ENCODE assay signal across 36 cellular contexts in genomic region chr12:3446235-3446634, GRCh38. TPM values are rescaled to one million over a fixed set of nuclear protein-coding genes. Genes with fewer than 3 reads are reported as not detected.
"Had no signal": no experiment of that assay in that cellular context is flagged by ENCODE, and none has a peak within 500 bp of the region (broad histone marks: within the 10 kb centered on the region; RNA-seq: fewer than 3 reads in every experiment).

No MANE protein-coding gene starts in this region.

- H2AFZ ChIP-seq: hepatocyte had no signal

- DNase-seq: activated CD4-positive, alpha-beta memory T cell treated with anti-CD3 and anti-CD28 coated beads for 36 hours; activated CD4-positive, alpha-beta T cell treated with anti-CD3 and anti-CD28 coated beads, Interleukin-2, amount 10 ng/mL, durations not matched to agents 24 days and 14 days; activated CD4-positive, CD25-positive, alpha-beta regulatory T cell treated with anti-CD3 and anti-CD28 coated beads, Interleukin-2, amount 50 U/mL, for 72 hours; activated naive CD4-positive, alpha-beta T cell treated with Interleukin-2 at 50 U/mL for 16 hours; activated T-cell treated with anti-CD3 and anti-CD28 coated beads, Interleukin-2, amount 50 U/mL, for 4 hours; anterior cingulate cortex; body of pancreas; cerebellar nuclear complex; colonic mucosa; effector CD8-positive, alpha-beta T cell; erythroblast; left cardiac atrium; left ventricle myocardium superior; retina; stimulated activated CD4-positive, alpha-beta T cell treated with anti-CD3 and anti-CD28 coated beads, Interleukin-12 subunit alpha, Interleukin-12 subunit beta, amount 100 ng/mL, for 4 hours; stimulated activated CD4-positive, alpha-beta T cell treated with anti-CD3 and anti-CD28 coated beads, Interleukin-4, amount 100 ng/mL, for 1 hour; trophoblast cell had no signal

- ATAC-seq: activated T-cell treated with anti-CD3 and anti-CD28 coated beads, Interleukin-2, amount 50 U/mL, for 4 hours; body of pancreas; gastroesophageal sphincter; left cardiac atrium; left ventricle myocardium superior; sciatic nerve had no signal

- H3K9me3 ChIP-seq: body of pancreas, colonic mucosa, gastroesophageal sphincter, neutrophil, prostate gland, thoracic aorta had no signal

- H3K4me1 Mint-ChIP-seq: activated CD4-positive, alpha-beta T cell treated with anti-CD3 and anti-CD28 coated beads, Interleukin-2, amount 10 ng/mL, durations not matched to agents 24 days and 14 days; nephron had no signal

- H3K27ac ChIP-seq: body of pancreas, cardiac muscle cell, colonic mucosa, gastroesophageal sphincter, hepatocyte, neutrophil, prostate gland, skin epidermis, thoracic aorta had no signal

- H3K4me3 ChIP-seq: body of pancreas, cardiac muscle cell, colonic mucosa, gastroesophageal sphincter, hepatocyte, prostate gland, skin epidermis, thoracic aorta had no signal

- H3K36me3 ChIP-seq: cardiac muscle cell, colonic mucosa, gastroesophageal sphincter, neutrophil, prostate gland, thoracic aorta had no signal

- H3K4me3 Mint-ChIP-seq: activated CD4-positive, alpha-beta memory T cell treated with anti-CD3 and anti-CD28 coated beads for 36 hours; activated CD4-positive, alpha-beta T cell treated with anti-CD3 and anti-CD28 coated beads, Interleukin-2, amount 10 ng/mL, durations not matched to agents 24 days and 14 days; activated naive CD8-positive, alpha-beta T cell; activated T-cell treated with anti-CD3 and anti-CD28 coated beads, Interleukin-2, amount 50 U/mL, for 4 hours; nephron; stimulated activated naive CD8-positive, alpha-beta T cell treated with anti-CD3 and anti-CD28 coated beads, Interleukin-15, Interleukin-2, amounts not matched to agents 100 ng/mL and 50 ng/mL, for 24 hours had no signal

- H3K4me2 ChIP-seq: hepatocyte had no signal

- H3K9me3 Mint-ChIP-seq: activated CD4-positive, alpha-beta memory T cell treated with anti-CD3 and anti-CD28 coated beads for 36 hours; activated CD4-positive, alpha-beta T cell treated with anti-CD3 and anti-CD28 coated beads, Interleukin-2, amount 10 ng/mL, durations not matched to agents 24 days and 14 days; activated T-cell treated with anti-CD3 and anti-CD28 coated beads, Interleukin-2, amount 50 U/mL, for 4 hours; activated T-helper 2 cell treated with anti-CD3 and anti-CD28 coated beads, Interferon-gamma antibody, Interleukin-2, Interleukin-4, amounts not matched to agents 10 μg/mL and 5 μg/mL and 100 μg/mL, durations not matched to agents 14 hours and 24 hours and 36 hours; nephron; stimulated activated naive CD8-positive, alpha-beta T cell treated with anti-CD3 and anti-CD28 coated beads, Interleukin-15, Interleukin-2, amounts not matched to agents 100 ng/mL and 50 ng/mL, for 24 hours had no signal

- H3K27me3 ChIP-seq: body of pancreas, cardiac muscle cell, colonic mucosa, hepatocyte had no signal

- H3K79me2 ChIP-seq: hepatocyte had no signal

- H3K36me3 Mint-ChIP-seq: activated CD4-positive, alpha-beta memory T cell treated with anti-CD3 and anti-CD28 coated beads for 36 hours; activated naive CD8-positive, alpha-beta T cell had no signal

- H3K4me1 ChIP-seq: colonic mucosa, gastroesophageal sphincter had no signal

- H3K27ac Mint-ChIP-seq: activated CD4-positive, alpha-beta memory T cell treated with anti-CD3 and anti-CD28 coated beads for 36 hours; activated CD4-positive, alpha-beta T cell treated with anti-CD3 and anti-CD28 coated beads, Interleukin-2, amount 10 ng/mL, durations not matched to agents 24 days and 14 days; activated naive CD8-positive, alpha-beta T cell; activated T-helper 2 cell treated with anti-CD3 and anti-CD28 coated beads, Interferon-gamma antibody, Interleukin-2, Interleukin-4, amounts not matched to agents 10 μg/mL and 5 μg/mL and 100 μg/mL, durations not matched to agents 14 hours and 24 hours and 36 hours; nephron; stimulated activated naive CD8-positive, alpha-beta T cell treated with anti-CD3 and anti-CD28 coated beads, Interleukin-15, Interleukin-2, amounts not matched to agents 100 ng/mL and 50 ng/mL, for 24 hours had no signal

RNA-seq across cellular contexts. Expression of gene PRMT8, which starts 44.8 kb away (rescaled TPM):
- total RNA-seq: activated CD4-positive, alpha-beta memory T cell treated with anti-CD3 and anti-CD28 coated beads for 36 hours; activated CD4-positive, alpha-beta T cell treated with anti-CD3 and anti-CD28 coated beads, Interleukin-2, amount 10 ng/mL, durations not matched to agents 24 days and 14 days; activated T-cell treated with anti-CD3 and anti-CD28 coated beads, Interleukin-2, amount 50 U/mL, for 4 hours; activated T-helper 2 cell treated with anti-CD3 and anti-CD28 coated beads, Interferon-gamma antibody, Interleukin-2, Interleukin-4, amounts not matched to agents 10 μg/mL and 5 μg/mL and 100 μg/mL, durations not matched to agents 14 hours and 24 hours and 36 hours; colonic mucosa; dermis microvascular lymphatic vessel endothelial cell; fibroblast of lung; fibroblast of villous mesenchyme; hepatocyte; left ventricle myocardium superior; lung microvascular endothelial cell; mucosa of gallbladder; osteocyte; sciatic nerve; subcutaneous adipose tissue; thoracic aorta had no signal
- polyA plus RNA-seq: fibroblast of lung, hepatocyte had no signal
